Comparison of ENCODE assay signal across 2 cellular contexts in the genomic region with DNA sequence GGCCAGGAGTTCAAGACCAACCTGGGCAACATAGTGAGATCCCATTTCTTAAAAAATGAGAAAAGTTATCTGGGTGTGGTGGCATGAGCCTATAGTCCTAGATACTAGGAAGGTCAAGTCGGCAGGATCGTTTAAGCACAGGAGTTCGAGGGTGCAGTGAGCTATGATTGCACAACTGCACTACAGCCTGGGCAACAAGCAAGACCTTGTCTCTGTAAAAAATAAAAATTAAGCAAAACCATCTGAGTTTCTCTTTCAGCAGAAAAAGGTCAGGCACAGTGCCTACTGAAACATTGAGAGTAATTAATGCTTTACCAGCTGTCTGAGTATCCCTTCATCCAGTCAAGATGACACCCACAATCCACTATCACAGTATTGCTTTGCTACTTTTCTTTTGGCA.
A peak's percentile ranks its signal among the peaks of the same experiment; 100 is the strongest.
TF ChIP-seq lines count a peak whose summit lies in the region.

No MANE protein-coding gene starts in this region.

TF ChIP-seq in IMR-90, 13 proteins besides CTCF, POLR2A, EP300 and RAD21:
- TF ChIP-seq CEBPB (IDR thresholded peaks at IDR 0.05; ENCODE audit: low read depth, low read length) (peak; percentile 37; the same call in 1 of the 2 replicates), SMC3 (IDR thresholded peaks at IDR 0.05; ENCODE audit: low read depth, low read length) (no peak)

TF ChIP-seq in K562, 482 proteins besides CTCF, POLR2A, EP300 and RAD21:
- no peak for TF ChIP-seq NUFIP1 (IDR thresholded peaks at IDR 0.05; ENCODE audit: partially characterized antibody)
- TF ChIP-seq CEBPB (tag; IDR thresholded peaks at IDR 0.05) = peak; percentile 31; the same call in 1 of the 2 replicates
